Comparison of ENCODE assay signal across 1 cellular context in genomic region chr11:26584818-26585217, GRCh38.
TF ChIP-seq lines count a peak whose summit lies in the region.

No MANE protein-coding gene starts in this region.

TF ChIP-seq in GM12878, 131 proteins besides CTCF, POLR2A, EP300 and RAD21 (continued from another document):
- TF ChIP-seq, protein P1, sequence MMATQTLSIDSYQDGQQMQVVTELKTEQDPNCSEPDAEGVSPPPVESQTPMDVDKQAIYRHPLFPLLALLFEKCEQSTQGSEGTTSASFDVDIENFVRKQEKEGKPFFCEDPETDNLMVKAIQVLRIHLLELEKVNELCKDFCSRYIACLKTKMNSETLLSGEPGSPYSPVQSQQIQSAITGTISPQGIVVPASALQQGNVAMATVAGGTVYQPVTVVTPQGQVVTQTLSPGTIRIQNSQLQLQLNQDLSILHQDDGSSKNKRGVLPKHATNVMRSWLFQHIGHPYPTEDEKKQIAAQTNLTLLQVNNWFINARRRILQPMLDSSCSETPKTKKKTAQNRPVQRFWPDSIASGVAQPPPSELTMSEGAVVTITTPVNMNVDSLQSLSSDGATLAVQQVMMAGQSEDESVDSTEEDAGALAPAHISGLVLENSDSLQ (IDR thresholded peaks at IDR 0.05): peak; percentile 18; the same call in 1 of the 2 replicates
- TF ChIP-seq FOXK2 (IDR thresholded peaks at IDR 0.05): no peak
- no peak for TF ChIP-seq LARP7 (IDR thresholded peaks at IDR 0.05)
